Comparison of ENCODE assay signal across 8 cellular contexts in genomic region chr20:325043-325888, GRCh38. TPM values are rescaled to one million over a fixed set of nuclear protein-coding genes. Genes with fewer than 3 reads are reported as not detected.
DNase-seq lines count a peak whose midpoint lies in the region; ATAC-seq, FAIRE-seq and TF ChIP-seq lines count a peak whose summit lies in the region.

Gene SOX12, plus strand, starts transcription at chr20:325552. Its CDS starts 373 bp downstream, at chr20:325925.

- H3K9me1 ChIP-seq in keratinocyte (ENCODE audit: control insufficient read depth, extremely low read depth, insufficient read depth, low read length): no peaks in the 10 kb centered on the region

- H3K4me1 ChIP-seq in keratinocyte (ENCODE audit: control insufficient read depth, extremely low read depth, insufficient read depth, low read length): peaks cover 24% of the 10 kb centered on the region

- peak within 1 kb of the TSS; percentile 97 for H3K9ac ChIP-seq in keratinocyte (ENCODE audit: control insufficient read depth, extremely low read depth, insufficient read depth, low read length)

- TF ChIP-seq CTCF in keratinocyte (optimal IDR thresholded peaks at IDR 0.05 in 1 of 3, IDR thresholded peaks at IDR 0.05 in 1 of 3, conservative IDR thresholded peaks at IDR 0.05 in 1 of 3; ENCODE audit: extremely low read depth in 1 of 3, insufficient read depth in 2 of 3, low read length in 3 of 3): no peak

- DNase-seq in AML-193 (lab: John Stamatoyannopoulos, UW): peak; percentile 82 to 88
- peak; percentile 91 for DNase-seq in NCI-H446 treated with DMSO at 0.1 percent for 48 hours (lab: John Stamatoyannopoulos, UW)
- DNase-seq in activated CD4-positive, CD25-positive, alpha-beta regulatory T cell treated with anti-CD3 and anti-CD28 coated beads, Interleukin-2, amount 50 U/mL, for 72 hours: peak; percentile 98
- peak; percentile 92 to 98 for DNase-seq in cerebellar nuclear complex (lab: John Stamatoyannopoulos, UW)
- DNase-seq in keratinocyte (ENCODE audit: low read depth, low spot score): no peak
- peak; percentile 90 to 99 for DNase-seq in stimulated activated CD4-positive, alpha-beta T cell treated with anti-CD3 and anti-CD28 coated beads, Interleukin-15, amount 100 ng/mL, for 1 hour (ENCODE audit: low read depth in 1 of 2, low spot score in 1 of 2)

- peaks cover 2 to 3% of the 10 kb centered on the region in 2 experiments for H3K36me3 ChIP-seq in keratinocyte (ENCODE audit: control insufficient read depth in 2 of 2, extremely low read depth in 1 of 2, insufficient read depth in 2 of 2, low read length in 2 of 2)

- peak within 1 kb of the TSS; percentile 53 to 94 (median 84) for H3K4me3 ChIP-seq in keratinocyte (ENCODE audit: control insufficient read depth in 2 of 3, extremely low read depth in 1 of 3, insufficient read depth in 2 of 3, low read depth in 1 of 3, low read length in 3 of 3)

- no peaks in the 10 kb centered on the region for H3K27me3 ChIP-seq in keratinocyte (ENCODE audit: control insufficient read depth, extremely low read depth, insufficient read depth, low read length)

- TF ChIP-seq POLR2A in GM19193 (IDR thresholded peaks at IDR 0.05; ENCODE audit: extremely low read depth, insufficient read depth, insufficient read length): peak; percentile 67

- no peaks in the 10 kb centered on the region for H3K79me2 ChIP-seq in keratinocyte (ENCODE audit: control insufficient read depth, insufficient read depth, low read length)

- H3K4me2 ChIP-seq in keratinocyte (ENCODE audit: control insufficient read depth, extremely low read depth, insufficient read depth, low read depth, low read length): peak within 1 kb of the TSS; percentile 98

- peak; percentile 65 for ATAC-seq in HG03378 (IDR thresholded peaks at IDR 0.05; ENCODE audit: unreplicated experiment)

- H2AFZ ChIP-seq in keratinocyte (ENCODE audit: control insufficient read depth, low read length): peak within 1 kb of the TSS; percentile 78

- no peak for FAIRE-seq in keratinocyte (lab: Jason Lieb, UNC)

- H4K20me1 ChIP-seq in keratinocyte (ENCODE audit: control insufficient read depth, extremely low read depth, insufficient read depth, low read length): no peaks in the 10 kb centered on the region

- no peaks in the 10 kb centered on the region for H3K9me3 ChIP-seq in keratinocyte (ENCODE audit: control insufficient read depth, low read depth, low read length)

- dilution Hi-C loops in keratinocyte (cut with MboI; ENCODE audit: extremely low pct_ligation_motif_present, low sequenced_read_pairs): loop anchor here (10.0 kb wide), 1 partner anchor 80 kb away; no protein-coding TSS in a partner anchor

- H3K27ac ChIP-seq in keratinocyte (ENCODE audit: control insufficient read depth, insufficient read depth, low read length): peak within 1 kb of the TSS; percentile 91

RNA-seq across cellular contexts. Expression of gene SOX12, which starts in this region (rescaled TPM):
- 1.4 to 3.5 TPM (median 1.9 TPM) in 3 replicates for polyA plus RNA-seq in keratinocyte
- polyA plus RNA-seq in keratinocyte (2011; ENCODE audit: low read depth): 0.54 TPM
- polyA plus RNA-seq in keratinocyte (2011; cell fraction: cytosol; rRNA removed): 1.7 and 3.5 TPM in 2 replicates
- 5.4 and 7.0 TPM in 2 replicates for polyA plus RNA-seq in keratinocyte (2011; cell fraction: nucleus; rRNA removed)
- 3.0 and 8.8 TPM in 2 replicates for polyA plus RNA-seq in keratinocyte (2012; ENCODE audit: low replicate concordance)
- 1.2 to 4.6 TPM (median 1.3 TPM) in 3 replicates for polyA minus RNA-seq in keratinocyte
- polyA minus RNA-seq in keratinocyte (2011; cell fraction: cytosol; rRNA and poly(A)+ RNA removed): 4.6 TPM
- polyA minus RNA-seq in keratinocyte (2011; cell fraction: nucleus; rRNA and poly(A)+ RNA removed): 1.7 and 2.2 TPM in 2 replicates
